ENCODE assay signal across 10 cellular contexts in genomic region chr16:84851192-84852127, GRCh38. TPM values are rescaled to one million over a fixed set of nuclear protein-coding genes. Genes with fewer than 3 reads are reported as not detected.
DNase-seq lines count a peak whose midpoint lies in the region; ATAC-seq, FAIRE-seq and TF ChIP-seq lines count a peak whose summit lies in the region.
"Had no signal": no experiment of that assay in that cellular context is flagged by ENCODE, and none has a peak within 500 bp of the region (broad histone marks: within the 10 kb centered on the region; RNA-seq: fewer than 3 reads in every experiment).

No MANE protein-coding gene starts in this region.

- peaks cover 0 to 3% (median 0%) of the 10 kb centered on the region in 4 donors for H3K9me3 ChIP-seq in upper lobe of left lung

- H3K4me1 ChIP-seq in upper lobe of left lung = no peaks in the 10 kb centered on the region

- no peak for TF ChIP-seq EP300 in upper lobe of left lung (IDR thresholded peaks at IDR 0.05)

- no peak overlapping the region for H3K4me3 ChIP-seq in upper lobe of left lung

- peak; percentile 6 for DNase-seq in NCI-H1105 treated with DMSO at 0.1 percent for 48 hours (lab: John Stamatoyannopoulos, UW)
- DNase-seq in NCI-H1105 (lab: John Stamatoyannopoulos, UW) = no peak
- DNase-seq in RCC 7860 (ENCODE audit: low spot score) = peak; percentile 100
- DNase-seq in fibroblast of peridontal ligament (ENCODE audit: extremely low read depth) = peak; percentile 80
- DNase-seq in upper lobe of left lung = peak; percentile 50 to 85
- no peak for DNase-seq in activated effector memory CD4-positive, alpha-beta T cell treated with Interleukin-2 at 50 U/mL for 16 hours
- DNase-seq: activated T-cell treated with anti-CD3 and anti-CD28 coated beads, Interleukin-2, amount 50 U/mL, for 48 hours had no signal

- peaks cover 0 to 60% (median 11%) of the 10 kb centered on the region in 4 donors for H3K36me3 ChIP-seq in upper lobe of left lung

- H3K27ac ChIP-seq in upper lobe of left lung = no peak overlapping the region
- H3K27ac ChIP-seq: 22Rv1 had no signal

- TF ChIP-seq CTCF in upper lobe of left lung (IDR thresholded peaks at IDR 0.05) = no peak

- peak; percentile 99 for FAIRE-seq in RCC 7860 (lab: Jason Lieb, UNC)

- no peak for TF ChIP-seq POLR2A in upper lobe of left lung (IDR thresholded peaks at IDR 0.05)

- WGBS in upper lobe of left lung, 2 donors = 66 to 75% methylated on average over 16 to 18 of the region's 18 CpGs

- no peaks in the 10 kb centered on the region for H3K27me3 ChIP-seq in upper lobe of left lung

- ATAC-seq in upper lobe of left lung (ENCODE audit: low FRiP score in 2 of 2) (peak; percentile 65 to 71), GM19463 (IDR thresholded peaks at IDR 0.05; ENCODE audit: unreplicated experiment) (no peak)
- no peak for ATAC-seq in activated CD4-positive, CD25-positive, alpha-beta regulatory T cell treated with anti-CD3 and anti-CD28 coated beads, Interleukin-2, amount 50 U/mL, for 24 hours

RNA-seq across cellular contexts. Expression of gene CRISPLD2, which starts 31.7 kb away (rescaled TPM):
- 100 to 1,000 TPM in 1 of 6 donors, 10 to 100 TPM in 5; 30.2 to 109 (median 80.8) TPM for total RNA-seq in upper lobe of left lung

Comparison
In these comparisons a context has a peak if more than half of its experiments do, and no peak if none do; other contexts are left out.
1. DNase-seq: peak in NCI-H1105 treated with DMSO at 0.1 percent for 48 hours (single experiment), RCC 7860 (single experiment), fibroblast of peridontal ligament (single experiment) and upper lobe of left lung (2 of 2); none in NCI-H1105 (single experiment) and activated effector memory CD4-positive, alpha-beta T cell treated with Interleukin-2 at 50 U/mL for 16 hours (single experiment).
2. ATAC-seq: peak in upper lobe of left lung (2 of 2); none in GM19463 (single experiment) and activated CD4-positive, CD25-positive, alpha-beta regulatory T cell treated with anti-CD3 and anti-CD28 coated beads, Interleukin-2, amount 50 U/mL, for 24 hours (0 of 2).